Comparison of ENCODE assay signal across 7 cellular contexts in genomic region chr9:83191154-83191553, GRCh38.
"Had no signal": no experiment of that assay in that cellular context is flagged by ENCODE, and none has a peak within 500 bp of the region (broad histone marks: within the 10 kb centered on the region; RNA-seq: fewer than 3 reads in every experiment).

No MANE protein-coding gene starts in this region.

- H3K4me3 ChIP-seq: GM23248, HAP-1 had no signal

- H3K9ac ChIP-seq: GM23248 had no signal

- H3K36me3 ChIP-seq: HAP-1 had no signal

- H3K27ac ChIP-seq: GM23248, HL-60 had no signal

- H2AFZ ChIP-seq: GM23248 had no signal

- DNase-seq: GM23248, GOT3, H7, HFFc6, IMR-90 had no signal

- H3K9me3 ChIP-seq: HAP-1 had no signal
